8 cellular contexts compared by ENCODE assay signal in genomic region chr22:20982563-20982882, GRCh38. TPM values are rescaled to one million over a fixed set of nuclear protein-coding genes. Genes with fewer than 3 reads are reported as not detected.
A peak's percentile ranks its signal among the peaks of the same experiment; 100 is the strongest.
DNase-seq lines count a peak whose midpoint lies in the region; ATAC-seq and TF ChIP-seq lines count a peak whose summit lies in the region.

No MANE protein-coding gene starts in this region.

- no peak for TF ChIP-seq RAD21 in IMR-90 (IDR thresholded peaks at IDR 0.05; ENCODE audit: low read length)

- H4K20me1 ChIP-seq in IMR-90 (ENCODE audit: insufficient read depth, low read length): no peaks in the 10 kb centered on the region

- H3K4me1 Mint-ChIP-seq in natural killer cell: peaks cover 27 to 46% of the 10 kb centered on the region in 2 donors

- peak overlapping the region; percentile 92 for H3K4me3 Mint-ChIP-seq in natural killer cell

- peak overlapping the region; percentile 15; the same call in 1 of the 3 replicates for H2BK15ac ChIP-seq in IMR-90 (ENCODE audit: low read depth, low read length)

- intact Hi-C loops in IMR-90 (cut with micrococcal nuclease) (loop anchor here (1.0 to 2.0 kb wide), 2 partner anchors 98 to 178 kb away; no protein-coding TSS in a partner anchor), dorsolateral prefrontal cortex (cut with DNase I) (loop anchor here (1.0 to 5.0 kb wide), 4 partner anchors 18 to 65 kb away; partner anchors contain the start of gene CRKL (in 2 of the 2)), natural killer cell (cut with micrococcal nuclease) (loop anchor here (1.0 kb wide), 2 partner anchors 19 to 63 kb away; partner anchors contain the start of gene LRRC74B), posterior cingulate gyrus (cut with DNase I) (loop anchor here (1.0 to 10.0 kb wide), 3 partner anchors 65 to 125 kb away; partner anchors contain the start of genes CRKL, PI4KA and SNAP29)

- H3K36me3 Mint-ChIP-seq in natural killer cell: no peaks in the 10 kb centered on the region

- no peak for TF ChIP-seq CTCF in IMR-90 (conservative IDR thresholded peaks at IDR 0.05; ENCODE audit: low read depth, low read length)
- no peak for TF ChIP-seq CTCF in dorsolateral prefrontal cortex (IDR thresholded peaks at IDR 0.05 in 54 of 56, conservative IDR thresholded peaks at IDR 0.05 in 2 of 56; ENCODE audit: low read depth in 1 of 56, partially characterized antibody in 56 of 56)
- no peak for TF ChIP-seq CTCF in natural killer cell (IDR thresholded peaks at IDR 0.05)

- H2BK5ac ChIP-seq in IMR-90 (ENCODE audit: low read depth, low read length, poor library complexity, severe bottlenecking): peak overlapping the region; percentile 67

- no peak for TF ChIP-seq POLR2A in IMR-90 (IDR thresholded peaks at IDR 0.05; ENCODE audit: low read depth, low read length)

- H3K4me1 ChIP-seq in IMR-90 (ENCODE audit: control insufficient read depth, insufficient read depth, low read length): peaks cover 11% of the 10 kb centered on the region

- H3K9me3 Mint-ChIP-seq in natural killer cell: peaks cover 2 to 3% of the 10 kb centered on the region in 2 donors

- H3K27me3 ChIP-seq in IMR-90 (ENCODE audit: control insufficient read depth, insufficient read depth, low read length) (no peaks in the 10 kb centered on the region), dorsolateral prefrontal cortex (no peaks in the 10 kb centered on the region)

- H3K23ac ChIP-seq in IMR-90 (ENCODE audit: low read depth, low read length): peak overlapping the region; percentile 84

- POLR2A ChIA-PET in IMR-90 (lab: Charles Lee; ENCODE audit: unreplicated experiment): interaction anchor here (0.7 to 1.3 kb wide), 3 partner anchors 10 to 111 kb away, joined by 3 to 7 read pairs (median 6); no protein-coding TSS in a partner anchor

- peaks cover 10% of the 10 kb centered on the region for H3K9me3 ChIP-seq in IMR-90 (ENCODE audit: control insufficient read depth, insufficient read depth, low read length)

- no peak for DNase-seq in IMR-90
- DNase-seq in dorsolateral prefrontal cortex: no peak
- no peak for DNase-seq in natural killer cell
- no peak for DNase-seq in stimulated activated CD4-positive, alpha-beta T cell treated with anti-CD3 and anti-CD28 coated beads, Interleukin-2, amount 100 ng/mL, for 48 hours
- DNase-seq in posterior cingulate gyrus: no peak
- no peak for DNase-seq in COLO829 (ENCODE audit: low spot score)

- H4K5ac ChIP-seq in IMR-90 (ENCODE audit: low read depth, low read length): peak overlapping the region; percentile 48

- peak overlapping the region; percentile 89 for H3K4me2 ChIP-seq in IMR-90 (ENCODE audit: low read depth, low read length)

- peak overlapping the region; percentile 92 for H3K14ac ChIP-seq in IMR-90 (replicated peaks; ENCODE audit: low read depth, low read length)

- 6% methylated on average over 7 of the region's 12 CpGs; no CpG with 5 or more reads in 1 of the 2 experiments for WGBS in IMR-90 (ENCODE audit: extremely low coverage in 2 of 2, insufficient read length in 1 of 2), 2 experiments

- H3K9me1 ChIP-seq in IMR-90 (ENCODE audit: insufficient read depth, low read length): peaks cover 28% of the 10 kb centered on the region

- peak overlapping the region; percentile 93 for H3K9ac ChIP-seq in IMR-90 (ENCODE audit: low read depth, low read length)

- no TSS peak for BruUV-seq in IMR-90 (replicated peaks; lab: Mats Ljungman, UMichigan)

- in situ Hi-C loops in IMR-90 (cut with MboI; ENCODE audit: low sequenced_read_pairs): no loop called here

- no peaks in the 10 kb centered on the region for H3K27me3 Mint-ChIP-seq in natural killer cell (ENCODE audit: low read depth in 2 of 2)

- peak overlapping the region; percentile 88 for H3K4ac ChIP-seq in IMR-90 (ENCODE audit: low read depth, low read length)

- dilution Hi-C loops in IMR-90 (cut with HindIII; ENCODE audit: low sequenced_read_pairs, unreplicated experiment): no loop called here

- peak; percentile 19 for ATAC-seq in GM19372 (IDR thresholded peaks at IDR 0.05; ENCODE audit: low read depth, unreplicated experiment)
- peak; percentile 30 for ATAC-seq in IMR-90 (ENCODE audit: low read depth)
- no peak for ATAC-seq in natural killer cell
- no peak for ATAC-seq in GM21529 (IDR thresholded peaks at IDR 0.05; ENCODE audit: unreplicated experiment)

- H3K27ac Mint-ChIP-seq in natural killer cell: peak overlapping the region; percentile 80 to 92

- H2AFZ ChIP-seq in IMR-90 (replicated peaks; ENCODE audit: low read length, poor library complexity): peak overlapping the region; percentile 99

- peak overlapping the region; percentile 98 for H2AK9ac ChIP-seq in IMR-90 (replicated peaks; ENCODE audit: low read depth, low read length, poor library complexity)

- no peak overlapping the region for H2BK20ac ChIP-seq in IMR-90 (ENCODE audit: low read depth, low read length)

- peak overlapping the region; percentile 73; the same call in 1 of the 2 replicates for H3K56ac ChIP-seq in IMR-90 (ENCODE audit: extremely low read depth, insufficient read depth, low read length)

- H3K27ac ChIP-seq in IMR-90 (ENCODE audit: insufficient read depth, low read length) (peak overlapping the region; percentile 75), dorsolateral prefrontal cortex (peak overlapping the region in 56 of 59 donors; percentile 76 to 99 (median 96))

- peak overlapping the region; percentile 89 for H2AK5ac ChIP-seq in IMR-90 (ENCODE audit: low read depth, low read length)

- no peak overlapping the region for H3K18ac ChIP-seq in IMR-90 (ENCODE audit: low read depth, low read length)

- peak overlapping the region; percentile 84 for H4K91ac ChIP-seq in IMR-90 (ENCODE audit: insufficient read depth, low read depth, low read length)

- peak overlapping the region; percentile 85 to 96 for H4K8ac ChIP-seq in IMR-90 (ENCODE audit: low read depth in 2 of 2, low read length in 2 of 2)

- CTCF ChIA-PET in IMR-90 (lab: Yijun Ruan, JAX): interaction anchor here (0.6 to 1.1 kb wide), 3 partner anchors 17 to 798 kb away, joined by 3 to 4 read pairs (median 3); no protein-coding TSS in a partner anchor

- H3K36me3 ChIP-seq in IMR-90 (ENCODE audit: control insufficient read depth, insufficient read depth, low read length): peaks cover 17% of the 10 kb centered on the region

- H2BK120ac ChIP-seq in IMR-90 (ENCODE audit: low read depth, low read length): peak overlapping the region; percentile 24; the same call in 1 of the 2 replicates

- peaks cover 25 to 46% of the 10 kb centered on the region in 2 experiments for H3K79me1 ChIP-seq in IMR-90 (ENCODE audit: low read depth in 1 of 2, low read length in 2 of 2)

- H3K4me3 ChIP-seq in IMR-90 (ENCODE audit: insufficient read depth, low read depth, low read length) (peak overlapping the region; percentile 87), dorsolateral prefrontal cortex (peak overlapping the region; percentile 69 to 99 (median 90))

TF ChIP-seq in IMR-90, 13 proteins besides CTCF, POLR2A, EP300 and RAD21 (continues in another document):
- TF ChIP-seq FOS (IDR thresholded peaks at IDR 0.05; ENCODE audit: low read depth, low read length) (no peak), RFX5 (IDR thresholded peaks at IDR 0.05; ENCODE audit: low read depth, low read length) (no peak), NFE2L2 (IDR thresholded peaks at IDR 0.05; ENCODE audit: low read depth, low read length) (no peak), SMC3 (IDR thresholded peaks at IDR 0.05; ENCODE audit: low read depth, low read length) (no peak), ELK1 (IDR thresholded peaks at IDR 0.05; ENCODE audit: borderline replicate concordance, low read depth, low read length) (no peak)

RNA-seq across cellular contexts. Expression of gene LZTR1, which starts 0.4 kb away (rescaled TPM):
- total RNA-seq in IMR-90 (2012; rRNA removed) (19.2 and 22.8 TPM in 2 replicates), dorsolateral prefrontal cortex (100 to 1,000 TPM in 5 of 120 experiments, 10 to 100 TPM in 115; 48.3 to 115 (median 73.6) TPM), natural killer cell (10 to 100 TPM; 71.9 to 85.0 (median 82.0) TPM)
- polyA plus RNA-seq in IMR-90 (2012; rRNA removed): 41.3 and 43.8 TPM in 2 replicates
- 11.2 and 23.0 TPM in 2 replicates for polyA plus RNA-seq in IMR-90 (2012; cell fraction: cytosol; rRNA removed)
- 241 and 472 TPM in 2 replicates for polyA plus RNA-seq in IMR-90 (2012; cell fraction: nucleus; rRNA removed; ENCODE audit: low replicate concordance)

RNA-seq across cellular contexts. Expression of gene AIFM3, which starts 15.5 kb away (rescaled TPM):
- total RNA-seq in IMR-90 (2012; rRNA removed) (under 0.01 and 0.18 TPM in 2 replicates), dorsolateral prefrontal cortex (100 to 1,000 TPM in 39 of 120 experiments, 10 to 100 TPM in 81; 45.5 to 214 (median 90.2) TPM), natural killer cell (1 to 10 TPM; 1.5 to 2.3 (median 2.2) TPM)
- 0.09 TPM in 2 replicates for polyA plus RNA-seq in IMR-90 (2012; rRNA removed)
- 0.20 TPM in 1 of 2 replicates, not detected in the other for polyA plus RNA-seq in IMR-90 (2012; cell fraction: cytosol; rRNA removed)
- polyA plus RNA-seq in IMR-90 (2012; cell fraction: nucleus; rRNA removed; ENCODE audit: low replicate concordance): 0.83 and 1.3 TPM in 2 replicates

RNA-seq across cellular contexts. Expression of gene THAP7, which starts 19.4 kb away (rescaled TPM):
- total RNA-seq in IMR-90 (2012; rRNA removed): 13.3 and 14.2 TPM in 2 replicates
- 19.8 and 23.2 TPM in 2 replicates for polyA plus RNA-seq in IMR-90 (2012; rRNA removed)
- 20.8 and 28.8 TPM in 2 replicates for polyA plus RNA-seq in IMR-90 (2012; cell fraction: cytosol; rRNA removed)
- polyA plus RNA-seq in IMR-90 (2012; cell fraction: nucleus; rRNA removed; ENCODE audit: low replicate concordance): 38.3 and 68.2 TPM in 2 replicates
- 10 to 100 TPM; 17.9 to 37.3 (median 26.6) TPM for total RNA-seq in dorsolateral prefrontal cortex
- 10 to 100 TPM; 24.1 to 40.0 (median 26.8) TPM for total RNA-seq in natural killer cell

RNA-seq across cellular contexts. Expression of gene P2RX6, which starts 32.4 kb away (rescaled TPM):
- 0.56 and 0.90 TPM in 2 replicates for total RNA-seq in IMR-90 (2012; rRNA removed)
- polyA plus RNA-seq in IMR-90 (2012; rRNA removed): 1.4 and 1.6 TPM in 2 replicates
- 1.0 and 1.2 TPM in 2 replicates for polyA plus RNA-seq in IMR-90 (2012; cell fraction: cytosol; rRNA removed)
- 16.1 and 24.8 TPM in 2 replicates for polyA plus RNA-seq in IMR-90 (2012; cell fraction: nucleus; rRNA removed; ENCODE audit: low replicate concordance)
- total RNA-seq in dorsolateral prefrontal cortex: 10 to 100 TPM in 113 of 120 experiments, 1 to 10 TPM in 7; 8.0 to 33.6 (median 14.2) TPM
- total RNA-seq in natural killer cell: under 1 TPM; 0.14 to 0.93 (median 0.18) TPM

RNA-seq across cellular contexts. Expression of gene SLC7A4, which starts 49.8 kb away (rescaled TPM):
- total RNA-seq in IMR-90 (2012; rRNA removed) (not detected in 2 replicates), dorsolateral prefrontal cortex (10 to 100 TPM in 14 of 120 experiments, 1 to 10 TPM in 106; 2.2 to 13.5 (median 7.9) TPM), natural killer cell (not detected)
- 0.03 and 0.06 TPM in 2 replicates for polyA plus RNA-seq in IMR-90 (2012; rRNA removed)
- 0.10 TPM in 1 of 2 replicates, not detected in the other for polyA plus RNA-seq in IMR-90 (2012; cell fraction: cytosol; rRNA removed)
- polyA plus RNA-seq in IMR-90 (2012; cell fraction: nucleus; rRNA removed; ENCODE audit: low replicate concordance): 0.03 TPM in 2 replicates

Comparison
In these comparisons a context has a peak if more than half of its experiments do, and no peak if none do; other contexts are left out.
1. ATAC-seq: peak in GM19372 (single experiment) and IMR-90 (single experiment); none in natural killer cell (0 of 3) and GM21529 (single experiment).
2. RNA of gene AIFM3, which starts 15.5 kb away (total RNA-seq): 45.5 to 214 TPM in dorsolateral prefrontal cortex; 1.5 to 2.3 TPM in natural killer cell and under 0.01 to 0.18 TPM in IMR-90; every median in the first group is over 10 times any median in the second.